ENCODE assay signal across 2 cellular contexts in the genomic region with DNA sequence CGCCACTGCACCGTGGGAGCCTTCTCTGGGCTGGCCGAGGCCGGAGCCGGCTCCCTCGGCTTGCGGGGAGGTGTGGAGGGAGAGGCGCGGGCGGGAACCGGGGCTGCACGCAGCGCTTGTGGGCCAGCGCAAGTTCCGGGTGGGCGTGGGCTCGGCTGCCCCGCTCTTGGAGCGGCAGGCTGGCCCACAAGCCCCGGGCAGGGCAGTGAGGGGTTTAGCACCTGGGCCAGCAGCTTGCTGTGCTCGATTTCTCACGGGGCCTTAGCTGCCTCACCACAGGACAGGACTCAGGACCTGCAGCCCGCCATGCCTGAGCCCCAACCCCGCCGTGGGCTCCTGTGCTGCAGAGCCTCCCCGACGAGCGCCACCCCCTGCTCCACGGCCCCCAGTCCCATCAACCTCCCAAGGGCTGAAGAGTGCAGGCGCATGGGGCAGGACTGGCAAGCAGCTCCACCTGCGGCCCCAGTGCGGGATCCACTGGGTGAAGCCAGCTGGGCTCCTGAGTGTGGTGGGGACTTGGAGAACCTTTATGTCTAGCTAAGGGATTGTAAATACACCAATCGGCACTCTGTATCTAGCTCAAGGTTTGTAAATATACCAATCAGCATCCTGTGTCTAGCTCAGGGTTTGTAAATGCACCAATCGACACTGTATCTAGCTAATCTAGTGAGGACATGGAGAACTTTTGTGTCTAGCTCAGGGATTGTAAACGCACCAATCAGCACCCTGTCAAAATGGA. TPM values are rescaled to one million over a fixed set of nuclear protein-coding genes. Genes with fewer than 3 reads are reported as not detected.
"Had no signal": no experiment of that assay in that cellular context is flagged by ENCODE, and none has a peak within 500 bp of the region (broad histone marks: within the 10 kb centered on the region; RNA-seq: fewer than 3 reads in every experiment).

No MANE protein-coding gene starts in this region.

RNA-seq across cellular contexts. Expression of gene SLC44A4, which starts 26.6 kb away (rescaled TPM):
- total RNA-seq: activated CD8-positive, alpha-beta memory T cell treated with anti-CD3 and anti-CD28 coated beads for 36 hours; SJSA1 had no signal
